Comparison of ENCODE assay signal across 8 cellular contexts in genomic region chr15:29674661-29675533, GRCh38.
A peak's percentile ranks its signal among the peaks of the same experiment; 100 is the strongest.
DNase-seq lines count a peak whose midpoint lies in the region; ATAC-seq and TF ChIP-seq lines count a peak whose summit lies in the region.

No MANE protein-coding gene starts in this region.

- H3K9me3 ChIP-seq in iPS DF 6.9 (ENCODE audit: control insufficient read depth, insufficient read depth, low read length), result no peaks in the 10 kb centered on the region
- no peaks in the 10 kb centered on the region for H3K9me3 ChIP-seq in gastrocnemius medialis

- no CpG with 5 or more reads among the region's 74 CpGs for WGBS in iPS DF 6.9 (ENCODE audit: insufficient coverage, insufficient read length)

- ATAC-seq in gastrocnemius medialis (no peak), HG02571 (IDR thresholded peaks at IDR 0.05; ENCODE audit: unreplicated experiment) (no peak)

- in situ Hi-C loops in gastrocnemius medialis (cut with MboI; ENCODE audit: low sequenced_read_pairs in 4 of 4) (no loop called here), GM13976 (cut with MboI; ENCODE audit: low sequenced_read_pairs, unreplicated experiment) (no loop called here)

- H3K27ac ChIP-seq in iPS DF 6.9 (ENCODE audit: low read length) (no peak overlapping the region), gastrocnemius medialis (no peak overlapping the region)

- no peak for TF ChIP-seq POLR2A in gastrocnemius medialis (IDR thresholded peaks at IDR 0.05)

- intact Hi-C loops in gastrocnemius medialis (cut with DNase I; ENCODE audit: low total_unique reads), result no loop called here

- POLR2A ChIA-PET in HEK293T (lab: Yijun Ruan, JAX), result no interaction called here

- TF ChIP-seq CTCF in gastrocnemius medialis (IDR thresholded peaks at IDR 0.05 in 4 of 5, conservative IDR thresholded peaks at IDR 0.05 in 1 of 5), result no peak
- TF ChIP-seq CTCF in GM13976 (IDR thresholded peaks at IDR 0.05; ENCODE audit: borderline replicate concordance, control extremely low read depth, extremely low read depth, insufficient read depth, missing control alignments), result no peak

- H3K4me1 ChIP-seq in iPS DF 6.9 (ENCODE audit: control insufficient read depth, insufficient read depth, low read length) (peaks cover 5% of the 10 kb centered on the region), gastrocnemius medialis (peaks cover 0 to 3% of the 10 kb centered on the region in 2 donors)

- H3K4me3 ChIP-seq in iPS DF 6.9 (ENCODE audit: low read length) (peak overlapping the region; percentile 86), gastrocnemius medialis (peak overlapping the region; percentile 41 to 55 (median 48))

- CTCF ChIA-PET in HEK293T (lab: Yijun Ruan, JAX), result interaction anchor here (0.9 kb wide), 1 partner anchor 251 kb away, joined by 3 read pairs; no protein-coding TSS in a partner anchor

- H3K36me3 ChIP-seq in iPS DF 6.9 (ENCODE audit: control insufficient read depth, insufficient read depth, low read length) (no peaks in the 10 kb centered on the region), gastrocnemius medialis (no peaks in the 10 kb centered on the region)

- DNase-seq in HEK293T (ENCODE audit: extremely low spot score) (peak; percentile 64), amniotic epithelial cell (ENCODE audit: low read depth) (peak; percentile 65), iPS DF 6.9 (ENCODE audit: low read depth, low spot score) (peak; percentile 67), gastrocnemius medialis (no peak), NCI-H1105 treated with DMSO at 0.1 percent for 48 hours (lab: John Stamatoyannopoulos, UW) (no peak), GM13976 (ENCODE audit: low spot score) (no peak), DMS79 (lab: John Stamatoyannopoulos, UW) (no peak)

- H3K27me3 ChIP-seq in iPS DF 6.9 (ENCODE audit: control insufficient read depth, insufficient read depth, low read length), result no peaks in the 10 kb centered on the region
- peaks cover 4 to 37% (median 11%) of the 10 kb centered on the region in 3 donors for H3K27me3 ChIP-seq in gastrocnemius medialis

TF ChIP-seq in HEK293T, 16 proteins besides CTCF, POLR2A, EP300 and RAD21:
- TF ChIP-seq FOXK2 (IDR thresholded peaks at IDR 0.05), result no peak
- TF ChIP-seq L3MBTL2 (conservative IDR thresholded peaks at IDR 0.05), result peak; percentile 43; the same call in 1 of the 2 replicates

Comparison
In these comparisons a context has a peak if more than half of its experiments do, and no peak if none do; other contexts are left out.
1. DNase-seq: peak in HEK293T (single experiment), amniotic epithelial cell (single experiment) and iPS DF 6.9 (single experiment); none in gastrocnemius medialis (0 of 2), NCI-H1105 treated with DMSO at 0.1 percent for 48 hours (single experiment), GM13976 (single experiment) and DMS79 (single experiment).